Comparison of ENCODE assay signal across 29 cellular contexts in the genomic region with DNA sequence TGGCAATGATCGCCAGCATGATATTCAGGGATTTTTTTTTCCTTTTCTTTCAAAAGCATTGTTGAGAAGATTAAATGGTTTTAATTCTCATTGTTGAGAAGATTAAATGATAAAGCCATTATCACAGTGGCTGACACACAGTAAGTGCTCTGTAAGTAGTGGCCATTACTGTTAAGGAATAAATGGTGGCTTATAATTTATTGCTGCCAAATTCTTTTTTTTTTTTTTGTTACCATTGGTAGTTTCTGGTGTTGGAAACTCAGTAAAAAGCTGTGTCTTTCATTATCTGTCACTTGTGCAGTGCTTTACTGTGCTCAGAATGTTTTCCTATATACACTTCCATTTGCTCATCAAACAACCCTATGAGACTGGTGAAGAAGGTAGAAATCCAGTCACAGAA.
"Had no signal": no experiment of that assay in that cellular context is flagged by ENCODE, and none has a peak within 500 bp of the region (broad histone marks: within the 10 kb centered on the region; RNA-seq: fewer than 3 reads in every experiment).

No MANE protein-coding gene starts in this region.

- H3K9me3 ChIP-seq: ovary, psoas muscle, right lobe of liver, sigmoid colon, suprapubic skin, testis, tibial artery, transverse colon, upper lobe of right lung, uterus had no signal

- H3K4me3 Mint-ChIP-seq: natural killer cell; nephron; neural progenitor cell; stimulated activated effector memory CD8-positive, alpha-beta T cell treated with anti-CD3 and anti-CD28 coated beads, Interleukin-12 subunit alpha, Interleukin-12 subunit beta, amount 100 ng/mL, for 72 hours; stimulated activated naive B cell treated with anti-CD40 and anti-IgM and Interleukin-4, amounts not matched to agents 10 μg/mL and 1 μg/mL and 100 μg/mL, for 72 hours; stimulated activated naive CD8-positive, alpha-beta T cell treated with anti-CD3 and anti-CD28 coated beads, Interleukin-15, amount 100 ng/mL, for 72 hours; type B pancreatic cell had no signal

- H3K27ac ChIP-seq: neural progenitor cell, ovary, parathyroid adenoma, psoas muscle, right lobe of liver, sigmoid colon, suprapubic skin, testis, tibial artery, transverse colon, upper lobe of right lung, uterus had no signal

- H3K4me3 ChIP-seq: neural progenitor cell, ovary, psoas muscle, right lobe of liver, sigmoid colon, suprapubic skin, testis, tibial artery, transverse colon, upper lobe of right lung, uterus had no signal

- H3K36me3 Mint-ChIP-seq: natural killer cell; stimulated activated effector memory CD8-positive, alpha-beta T cell treated with anti-CD3 and anti-CD28 coated beads, Interleukin-12 subunit alpha, Interleukin-12 subunit beta, amount 100 ng/mL, for 72 hours had no signal

- H3K9me3 Mint-ChIP-seq: natural killer cell; stimulated activated effector memory CD8-positive, alpha-beta T cell treated with anti-CD3 and anti-CD28 coated beads, Interleukin-12 subunit alpha, Interleukin-12 subunit beta, amount 100 ng/mL, for 72 hours; stimulated activated naive CD8-positive, alpha-beta T cell treated with anti-CD3 and anti-CD28 coated beads, Interleukin-15, amount 100 ng/mL, for 72 hours; type B pancreatic cell had no signal

- H3K36me3 ChIP-seq: ovary, sigmoid colon, suprapubic skin, tibial artery, transverse colon, upper lobe of right lung, uterus had no signal

- H3K4me1 Mint-ChIP-seq: neural progenitor cell had no signal

- H3K27ac Mint-ChIP-seq: nephron; neural progenitor cell; progenitor cell of endocrine pancreas; stimulated activated naive B cell treated with anti-CD40 and anti-IgM and Interleukin-4, amounts not matched to agents 10 μg/mL and 1 μg/mL and 100 μg/mL, for 72 hours; stimulated activated naive CD8-positive, alpha-beta T cell treated with anti-CD3 and anti-CD28 coated beads, Interleukin-15, amount 100 ng/mL, for 72 hours; type B pancreatic cell had no signal

- DNase-seq: natural killer cell; occipital lobe; ovary; posterior cingulate gyrus; psoas muscle; right cardiac atrium; right lobe of liver; sigmoid colon; small intestine; stimulated activated CD4-positive, alpha-beta T cell treated with anti-CD3 and anti-CD28 coated beads, Interleukin-15, amount 100 ng/mL, for 24 hours; stimulated activated CD4-positive, alpha-beta T cell treated with anti-CD3 and anti-CD28 coated beads, Interleukin-2, amount 100 ng/mL, for 24 hours; stimulated activated CD4-positive, alpha-beta T cell treated with anti-CD3 and anti-CD28 coated beads, Interleukin-2, amount 100 ng/mL, for 48 hours; stimulated activated CD4-positive, alpha-beta T cell treated with anti-CD3 and anti-CD28 coated beads, Interleukin-4, amount 100 ng/mL, for 24 hours; stimulated activated naive B cell treated with anti-CD40 and anti-IgM and Interleukin-4, amounts not matched to agents 10 μg/mL and 1 μg/mL and 100 μg/mL, for 72 hours; stimulated activated naive CD8-positive, alpha-beta T cell treated with anti-CD3 and anti-CD28 coated beads, Interleukin-15, amount 100 ng/mL, for 72 hours; stimulated activated naive CD8-positive, alpha-beta T cell treated with anti-CD3 and anti-CD28 coated beads, Interleukin-15, Interleukin-2, amounts not matched to agents 100 U/mL and 50 U/mL, for 24 hours; substantia nigra; testis; tibial artery; transverse colon; upper lobe of right lung; uterus had no signal

- ATAC-seq: natural killer cell; psoas muscle; right cardiac atrium; right lobe of liver; stimulated activated effector memory CD8-positive, alpha-beta T cell treated with anti-CD3 and anti-CD28 coated beads, Interleukin-12 subunit alpha, Interleukin-12 subunit beta, amount 100 ng/mL, for 72 hours; stimulated activated naive B cell treated with anti-CD40 and anti-IgM and Interleukin-4, amounts not matched to agents 10 μg/mL and 1 μg/mL and 100 μg/mL, for 72 hours; stimulated activated naive CD8-positive, alpha-beta T cell treated with anti-CD3 and anti-CD28 coated beads, Interleukin-15, amount 100 ng/mL, for 72 hours; stimulated activated naive CD8-positive, alpha-beta T cell treated with anti-CD3 and anti-CD28 coated beads, Interleukin-15, Interleukin-2, amounts not matched to agents 100 U/mL and 50 U/mL, for 24 hours; upper lobe of right lung had no signal

- H3K27me3 Mint-ChIP-seq: progenitor cell of endocrine pancreas; stimulated activated naive B cell treated with anti-CD40 and anti-IgM and Interleukin-4, amounts not matched to agents 10 μg/mL and 1 μg/mL and 100 μg/mL, for 72 hours; stimulated activated naive CD8-positive, alpha-beta T cell treated with anti-CD3 and anti-CD28 coated beads, Interleukin-15, amount 100 ng/mL, for 72 hours; type B pancreatic cell had no signal

- H3K4me1 ChIP-seq: neural progenitor cell, parathyroid adenoma, right lobe of liver, testis, tibial artery, upper lobe of right lung, uterus had no signal
